ENCODE assay signal across 9 cellular contexts in genomic region chr4:83618431-83618830, GRCh38.
DNase-seq lines count a peak whose midpoint lies in the region; ATAC-seq and TF ChIP-seq lines count a peak whose summit lies in the region.
"Had no signal": no experiment of that assay in that cellular context is flagged by ENCODE, and none has a peak within 500 bp of the region (broad histone marks: within the 10 kb centered on the region; RNA-seq: fewer than 3 reads in every experiment).

No MANE protein-coding gene starts in this region.

- peaks cover 2% of the 10 kb centered on the region for H3K36me3 Mint-ChIP-seq in osteocyte (ENCODE audit: unreplicated experiment)

- TF ChIP-seq POLR2A in sigmoid colon (IDR thresholded peaks at IDR 0.05), result no peak

- H3K4me1 ChIP-seq in left ventricle myocardium inferior, result peaks cover 28% of the 10 kb centered on the region
- H3K4me1 ChIP-seq in sigmoid colon, result peaks cover 0 to 27% (median 26%) of the 10 kb centered on the region in 4 donors

- H3K27ac Mint-ChIP-seq in osteocyte (ENCODE audit: unreplicated experiment), result no peak overlapping the region

- no peaks in the 10 kb centered on the region for H3K27me3 Mint-ChIP-seq in osteocyte (ENCODE audit: unreplicated experiment)

- TF ChIP-seq CTCF in left ventricle myocardium inferior (IDR thresholded peaks at IDR 0.05; ENCODE audit: borderline replicate concordance) (no peak), sigmoid colon (IDR thresholded peaks at IDR 0.05) (no peak), osteocyte (IDR thresholded peaks at IDR 0.05) (no peak)

- H3K9me3 ChIP-seq in left ventricle myocardium inferior (replicated peaks), result peaks cover 37% of the 10 kb centered on the region
- peaks cover 0 to 21% (median 6%) of the 10 kb centered on the region in 4 donors for H3K9me3 ChIP-seq in sigmoid colon

- no peaks in the 10 kb centered on the region for H3K4me1 Mint-ChIP-seq in osteocyte (ENCODE audit: unreplicated experiment)

- H3K9me3 Mint-ChIP-seq in osteocyte (ENCODE audit: unreplicated experiment), result peaks cover 17% of the 10 kb centered on the region

- no peaks in the 10 kb centered on the region for H3K27me3 ChIP-seq in left ventricle myocardium inferior (ENCODE audit: low read depth)
- H3K27me3 ChIP-seq in sigmoid colon, result no peaks in the 10 kb centered on the region

- H3K36me3 ChIP-seq in left ventricle myocardium inferior (no peaks in the 10 kb centered on the region), sigmoid colon (no peaks in the 10 kb centered on the region)

- no peak for ATAC-seq in HG03460 (IDR thresholded peaks at IDR 0.05; ENCODE audit: unreplicated experiment)

- TF ChIP-seq EP300 in sigmoid colon (IDR thresholded peaks at IDR 0.05), result no peak

- H3K4me3 ChIP-seq in left ventricle myocardium inferior (no peak overlapping the region), sigmoid colon (no peak overlapping the region)

- DNase-seq in H4 (ENCODE audit: low spot score) (peak; percentile 52), amniotic stem cell (lab: John Stamatoyannopoulos, UW) (peak; percentile 43), left ventricle myocardium inferior (peak; percentile 28), sigmoid colon (no peak), GF-D8 (lab: John Stamatoyannopoulos, UW) (no peak), ecto neural progenitor cell (ENCODE audit: low spot score) (no peak), osteocyte (ENCODE audit: extremely low spot score, unreplicated experiment) (no peak)
- DNase-seq: NCI-H1092 had no signal

- 9 to 16% methylated on average over 4 of the region's 4 CpGs for WGBS in sigmoid colon, 2 donors

- intact Hi-C loops in left ventricle myocardium inferior (cut with micrococcal nuclease), result no loop called here
- intact Hi-C loops in sigmoid colon (cut with DNase I), result no loop called here

- no peak overlapping the region for H3K4me3 Mint-ChIP-seq in osteocyte (ENCODE audit: unreplicated experiment)

- peak overlapping the region; percentile 91 for H3K27ac ChIP-seq in left ventricle myocardium inferior (replicated peaks)
- peak overlapping the region; percentile 22 to 69 (median 64) for H3K27ac ChIP-seq in sigmoid colon

Comparison
In these comparisons a context has a peak if more than half of its experiments do, and no peak if none do; other contexts are left out.
1. DNase-seq: peak in H4 (single experiment), amniotic stem cell (single experiment) and left ventricle myocardium inferior (single experiment); none in sigmoid colon (single experiment), GF-D8 (single experiment), ecto neural progenitor cell (single experiment) and osteocyte (single experiment).